ENCODE assay signal across 26 cellular contexts in the genomic region with DNA sequence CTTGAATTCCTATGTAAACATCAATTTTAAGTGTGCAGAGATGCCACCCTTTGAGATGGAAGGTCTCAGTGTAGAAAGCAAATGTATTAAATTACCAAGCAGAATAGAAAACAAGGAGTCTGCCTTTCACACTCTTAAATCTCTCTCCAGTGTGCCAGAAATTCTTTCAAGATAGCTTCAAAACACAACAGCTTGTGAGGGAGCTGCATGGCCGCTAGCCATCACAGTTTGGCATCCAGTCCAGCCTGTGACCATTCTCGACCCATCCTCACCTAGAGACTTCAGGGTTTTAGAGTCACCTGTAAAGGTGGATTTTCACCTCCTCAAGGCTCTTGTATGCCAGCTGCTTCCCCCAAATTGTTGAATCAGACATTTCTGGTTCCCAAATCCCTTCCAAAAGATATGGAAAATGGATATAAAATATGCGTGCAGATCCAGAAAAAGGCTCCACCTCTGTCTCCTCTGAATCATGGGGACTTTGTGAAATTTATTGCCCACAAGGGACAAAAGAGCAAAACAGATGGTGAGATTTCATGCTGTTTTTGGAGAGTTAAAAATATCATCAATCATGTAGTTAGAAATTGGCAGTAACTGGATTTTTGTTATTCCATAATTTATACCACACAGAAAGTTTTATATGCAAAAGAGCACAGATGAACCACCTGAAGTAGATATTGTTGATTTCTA.
A peak's percentile ranks its signal among the peaks of the same experiment; 100 is the strongest.
DNase-seq lines count a peak whose midpoint lies in the region; ATAC-seq lines count a peak whose summit lies in the region.
"Had no signal": no experiment of that assay in that cellular context is flagged by ENCODE, and none has a peak within 500 bp of the region (broad histone marks: within the 10 kb centered on the region; RNA-seq: fewer than 3 reads in every experiment).

No MANE protein-coding gene starts in this region.

- intact Hi-C loops in Right ventricle myocardium superior (cut with DNase I) (no loop called here), left cardiac atrium (cut with DNase I) (no loop called here)

- no peak overlapping the region for H3K4me3 Mint-ChIP-seq in T-cell
- H3K4me3 Mint-ChIP-seq: activated naive CD4-positive, alpha-beta T cell treated with anti-CD3 and anti-CD28 coated beads, Interleukin-2, amount 10 ng/mL, durations not matched to agents 7 days and 5 days; CD8-positive, alpha-beta memory T cell; endodermal cell; memory B cell; stimulated activated naive B cell treated with anti-CD40 and anti-IgM and Interleukin-4, amounts not matched to agents 10 μg/mL and 1 μg/mL and 100 μg/mL, for 72 hours had no signal

- DNase-seq in Right ventricle myocardium superior = peak; percentile 37
- no peak for DNase-seq in left cardiac atrium
- peak; percentile 84 for DNase-seq in NCI-H446 treated with DMSO at 0.1 percent for 48 hours (lab: John Stamatoyannopoulos, UW)
- DNase-seq in left kidney (ENCODE audit: low read depth, low spot score) = peak; percentile 58
- no peak for DNase-seq in T-cell
- no peak for DNase-seq in DMS114 treated with DMSO at 0.1 percent for 48 hours (lab: John Stamatoyannopoulos, UW; ENCODE audit: unreplicated experiment)
- no peak for DNase-seq in activated effector memory CD4-positive, alpha-beta T cell treated with Interleukin-2 at 50 U/mL for 16 hours
- DNase-seq: activated CD4-positive, alpha-beta T cell treated with anti-CD3 and anti-CD28 coated beads, Interleukin-2, amount 50 U/mL, for 48 hours; activated CD4-positive, CD25-positive, alpha-beta regulatory T cell; activated naive CD4-positive, alpha-beta T cell treated with anti-CD3 and anti-CD28 coated beads, Interleukin-2, amount 10 ng/mL, durations not matched to agents 7 days and 5 days; BE2C; CD8-positive, alpha-beta memory T cell; cortex of kidney; DMS79; endodermal cell; GF-D8; HCEC 1CT; KBM-7; MG63; sigmoid colon; stimulated activated naive B cell treated with anti-CD40 and anti-IgM and Interleukin-4, amounts not matched to agents 10 μg/mL and 1 μg/mL and 100 μg/mL, for 72 hours; testis had no signal

- POLR2A ChIA-PET in T-cell (lab: Charles Lee) = no interaction called here

- ATAC-seq in Right ventricle myocardium superior (ENCODE audit: poor library complexity) (no peak), left cardiac atrium (no peak), T-cell (replicated peaks in 1 of 4) (no peak), HG02973 (IDR thresholded peaks at IDR 0.05; ENCODE audit: unreplicated experiment) (no peak)
- ATAC-seq: gastrocnemius medialis; left lobe of liver; stimulated activated naive B cell treated with anti-CD40 and anti-IgM and Interleukin-4, amounts not matched to agents 10 μg/mL and 1 μg/mL and 100 μg/mL, for 72 hours had no signal

- CTCF ChIA-PET in T-cell (lab: Charles Lee) = no interaction called here

- H3K36me3 Mint-ChIP-seq in T-cell = no peaks in the 10 kb centered on the region
- H3K36me3 Mint-ChIP-seq: activated naive CD4-positive, alpha-beta T cell treated with anti-CD3 and anti-CD28 coated beads, Interleukin-2, amount 10 ng/mL, durations not matched to agents 7 days and 5 days; CD8-positive, alpha-beta memory T cell; memory B cell had no signal

- H3K27ac Mint-ChIP-seq in T-cell = no peak overlapping the region
- H3K27ac Mint-ChIP-seq: activated naive CD4-positive, alpha-beta T cell treated with anti-CD3 and anti-CD28 coated beads, Interleukin-2, amount 10 ng/mL, durations not matched to agents 7 days and 5 days; CD8-positive, alpha-beta memory T cell; endodermal cell; memory B cell; stimulated activated naive B cell treated with anti-CD40 and anti-IgM and Interleukin-4, amounts not matched to agents 10 μg/mL and 1 μg/mL and 100 μg/mL, for 72 hours had no signal

- H3K9me3 Mint-ChIP-seq in T-cell = peaks cover 0 to 10% (median 0%) of the 10 kb centered on the region in 3 donors
- H3K9me3 Mint-ChIP-seq: endodermal cell had no signal

- no peaks in the 10 kb centered on the region for H3K27me3 Mint-ChIP-seq in T-cell
- H3K27me3 Mint-ChIP-seq: activated naive CD4-positive, alpha-beta T cell treated with anti-CD3 and anti-CD28 coated beads, Interleukin-2, amount 10 ng/mL, durations not matched to agents 7 days and 5 days; CD8-positive, alpha-beta memory T cell; memory B cell; stimulated activated naive B cell treated with anti-CD40 and anti-IgM and Interleukin-4, amounts not matched to agents 10 μg/mL and 1 μg/mL and 100 μg/mL, for 72 hours had no signal

- no peaks in the 10 kb centered on the region for H3K4me1 Mint-ChIP-seq in T-cell
- H3K4me1 Mint-ChIP-seq: activated naive CD4-positive, alpha-beta T cell treated with anti-CD3 and anti-CD28 coated beads, Interleukin-2, amount 10 ng/mL, durations not matched to agents 7 days and 5 days; CD8-positive, alpha-beta memory T cell; endodermal cell; stimulated activated naive B cell treated with anti-CD40 and anti-IgM and Interleukin-4, amounts not matched to agents 10 μg/mL and 1 μg/mL and 100 μg/mL, for 72 hours had no signal

Comparison
In these comparisons a context has a peak if more than half of its experiments do, and no peak if none do; other contexts are left out.
1. DNase-seq: peak in Right ventricle myocardium superior (single experiment), NCI-H446 treated with DMSO at 0.1 percent for 48 hours (single experiment) and left kidney (single experiment); none in left cardiac atrium (single experiment), T-cell (0 of 34), DMS114 treated with DMSO at 0.1 percent for 48 hours (single experiment) and activated effector memory CD4-positive, alpha-beta T cell treated with Interleukin-2 at 50 U/mL for 16 hours (single experiment).